ENCODE assay signal across 30 cellular contexts in the genomic region with DNA sequence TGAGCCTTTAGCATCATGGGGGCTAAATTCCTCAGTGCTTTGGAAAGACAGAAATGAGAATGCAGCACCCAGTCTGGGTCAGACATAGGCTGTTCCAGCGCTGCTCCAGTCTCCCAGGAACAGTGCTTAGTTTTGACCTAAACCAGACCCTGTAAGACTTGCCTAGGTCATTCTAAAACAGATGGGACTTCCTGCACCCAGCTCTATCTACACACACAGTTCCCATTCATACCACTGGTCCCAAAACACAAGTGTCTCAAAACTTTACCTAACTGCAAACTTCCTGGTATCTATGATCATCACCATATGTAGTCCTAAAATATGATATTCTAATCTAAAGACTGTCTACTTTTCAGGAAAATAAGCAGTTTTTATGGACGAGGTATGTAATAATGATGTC.
"Had no signal": no experiment of that assay in that cellular context is flagged by ENCODE, and none has a peak within 500 bp of the region (broad histone marks: within the 10 kb centered on the region; RNA-seq: fewer than 3 reads in every experiment).

No MANE protein-coding gene starts in this region.

- H3K4me3 ChIP-seq: coronary artery, esophagus squamous epithelium, gastroesophageal sphincter, heart right ventricle, hepatocyte had no signal

- H3K4me2 ChIP-seq: hepatocyte had no signal

- H3K27ac ChIP-seq: brain microvascular endothelial cell, coronary artery, epithelial cell of prostate, esophagus squamous epithelium, gastroesophageal sphincter, heart right ventricle, hepatocyte, VCaP had no signal

- H3K27me3 ChIP-seq: brain microvascular endothelial cell, esophagus squamous epithelium, gastroesophageal sphincter, heart right ventricle, hepatocyte had no signal

- H3K9me3 ChIP-seq: esophagus squamous epithelium, gastroesophageal sphincter, heart right ventricle had no signal

- FAIRE-seq: astrocyte, bronchial epithelial cell, endothelial cell of umbilical vein, TTC549 had no signal

- ATAC-seq: activated naive CD4-positive, alpha-beta T cell treated with anti-CD3 and anti-CD28 coated beads, Interleukin-2, amount 50 U/mL, for 72 hours; activated T-cell treated with anti-CD3 and anti-CD28 coated beads, Interleukin-2, amount 50 U/mL, for 72 hours; gastroesophageal sphincter; heart right ventricle; WTC11 had no signal

- H3K36me3 ChIP-seq: brain microvascular endothelial cell, esophagus squamous epithelium, gastroesophageal sphincter had no signal

- H2AFZ ChIP-seq: hepatocyte had no signal

- DNase-seq: activated CD4-positive, alpha-beta memory T cell treated with anti-CD3 and anti-CD28 coated beads, Interleukin-2, amount 10 ng/mL, durations not matched to agents 7 days and 5 days; activated CD4-positive, alpha-beta T cell treated with anti-CD3 and anti-CD28 coated beads for 1 hour; activated CD4-positive, alpha-beta T cell treated with anti-CD3 and anti-CD28 coated beads for 4 hours; activated CD4-positive, alpha-beta T cell treated with anti-CD3 and anti-CD28 coated beads, Interleukin-2, amount 10 ng/mL, durations not matched to agents 7 days and 5 days; activated CD4-positive, alpha-beta T cell treated with anti-CD3 and anti-CD28 coated beads, Interleukin-2, amount 50 U/mL, for 4 hours; activated CD8-positive, alpha-beta memory T cell treated with anti-CD3 and anti-CD28 coated beads, Interleukin-2, amount 50 U/mL, for 48 hours; activated gamma-delta T cell; activated naive CD4-positive, alpha-beta T cell; activated naive CD4-positive, alpha-beta T cell treated with anti-CD3 and anti-CD28 coated beads, Interleukin-2, amount 10 ng/mL, durations not matched to agents 7 days and 5 days; activated naive CD8-positive, alpha-beta T cell treated with anti-CD3 and anti-CD28 coated beads, Interleukin-2, amount 10 ng/mL, durations not matched to agents 7 days and 5 days; activated T-cell treated with anti-CD3 and anti-CD28 coated beads for 4 hours; activated T-cell treated with anti-CD3 and anti-CD28 coated beads, Interleukin-2, amount 50 U/mL, for 24 hours; activated T-cell treated with anti-CD3 and anti-CD28 coated beads, Interleukin-2, amount 50 U/mL, for 72 hours; brain microvascular endothelial cell; effector CD8-positive, alpha-beta T cell; esophagus squamous epithelium; foreskin melanocyte; heart right ventricle; T-helper 2 cell had no signal
